16 cellular contexts compared by ENCODE assay signal in the genomic region with DNA sequence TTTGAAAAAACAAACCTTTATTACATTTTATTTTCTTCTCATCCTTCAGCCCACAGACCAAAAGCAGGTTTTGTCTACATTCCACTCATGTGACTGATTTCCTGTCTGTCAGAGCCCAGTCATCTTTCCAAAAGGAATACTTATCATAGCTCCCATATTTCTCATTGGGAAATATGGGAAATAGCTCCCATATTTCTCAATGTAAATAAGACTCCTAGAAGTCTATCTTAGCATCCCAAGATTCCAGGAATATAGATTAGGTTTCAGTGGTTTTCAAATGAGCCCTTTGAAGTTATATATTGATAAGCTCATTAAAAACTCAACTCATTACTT. TPM values are rescaled to one million over a fixed set of nuclear protein-coding genes. Genes with fewer than 3 reads are reported as not detected.
A peak's percentile ranks its signal among the peaks of the same experiment; 100 is the strongest.
DNase-seq lines count a peak whose midpoint lies in the region; ATAC-seq, FAIRE-seq and TF ChIP-seq lines count a peak whose summit lies in the region.
"Had no signal": no experiment of that assay in that cellular context is flagged by ENCODE, and none has a peak within 500 bp of the region (broad histone marks: within the 10 kb centered on the region; RNA-seq: fewer than 3 reads in every experiment).

No MANE protein-coding gene starts in this region.

- no peaks in the 10 kb centered on the region for H3K9me3 ChIP-seq in keratinocyte (ENCODE audit: control insufficient read depth, low read depth, low read length)
- no peaks in the 10 kb centered on the region for H3K9me3 ChIP-seq in CD4-positive, alpha-beta T cell (ENCODE audit: control insufficient read depth, low read length)
- H3K9me3 ChIP-seq in sigmoid colon, result no peaks in the 10 kb centered on the region
- H3K9me3 ChIP-seq: upper lobe of left lung had no signal

- H4K20me1 ChIP-seq in keratinocyte (ENCODE audit: control insufficient read depth, extremely low read depth, insufficient read depth, low read length), result no peaks in the 10 kb centered on the region

- H3K4me1 Mint-ChIP-seq in CD4-positive, alpha-beta T cell (ENCODE audit: low read depth), result no peaks in the 10 kb centered on the region
- H3K4me1 Mint-ChIP-seq in glutamatergic neuron (ENCODE audit: low read depth, unreplicated experiment), result peaks cover 7% of the 10 kb centered on the region
- H3K4me1 Mint-ChIP-seq: naive B cell had no signal

- no peaks in the 10 kb centered on the region for H3K36me3 Mint-ChIP-seq in CD4-positive, alpha-beta T cell (ENCODE audit: low read depth)
- peaks cover 6% of the 10 kb centered on the region for H3K36me3 Mint-ChIP-seq in glutamatergic neuron (ENCODE audit: unreplicated experiment)
- H3K36me3 Mint-ChIP-seq: activated naive CD4-positive, alpha-beta T cell treated with anti-CD3 and anti-CD28 coated beads, Interleukin-2, amount 10 ng/mL, durations not matched to agents 7 days and 5 days; naive B cell had no signal

- peak overlapping the region; percentile 63 for H3K4me2 ChIP-seq in keratinocyte (ENCODE audit: control insufficient read depth, extremely low read depth, insufficient read depth, low read depth, low read length)

- H3K4me3 ChIP-seq in keratinocyte (ENCODE audit: control insufficient read depth in 2 of 3, extremely low read depth in 1 of 3, insufficient read depth in 2 of 3, low read depth in 1 of 3, low read length in 3 of 3) (peak overlapping the region in 1 of 3 experiments; percentile 32), sigmoid colon (no peak overlapping the region)
- H3K4me3 ChIP-seq: skin epidermis, upper lobe of left lung had no signal

- FAIRE-seq in keratinocyte (lab: Jason Lieb, UNC), result peak; percentile 67

- CTCF ChIA-PET in CD4-positive, alpha-beta T cell (lab: Charles Lee), result interaction anchor here (0.6 to 2.0 kb wide), 5 partner anchors 57 to 950 kb away, joined by 3 to 6 read pairs (median 3); no protein-coding TSS in a partner anchor

- no peak for TF ChIP-seq POLR2A in sigmoid colon (IDR thresholded peaks at IDR 0.05)

- peaks cover 65% of the 10 kb centered on the region for H3K27me3 Mint-ChIP-seq in CD4-positive, alpha-beta T cell
- H3K27me3 Mint-ChIP-seq in glutamatergic neuron (ENCODE audit: unreplicated experiment), result peaks cover 6% of the 10 kb centered on the region

- H3K9me1 ChIP-seq in keratinocyte (ENCODE audit: control insufficient read depth, extremely low read depth, insufficient read depth, low read length), result no peaks in the 10 kb centered on the region

- no peaks in the 10 kb centered on the region for H3K9me3 Mint-ChIP-seq in CD4-positive, alpha-beta T cell
- peaks cover 3% of the 10 kb centered on the region for H3K9me3 Mint-ChIP-seq in glutamatergic neuron (ENCODE audit: unreplicated experiment)
- H3K9me3 Mint-ChIP-seq: activated naive CD4-positive, alpha-beta T cell treated with anti-CD3 and anti-CD28 coated beads, Interleukin-2, amount 10 ng/mL, durations not matched to agents 7 days and 5 days; T-helper 2 cell treated with Interferon-gamma antibody and Interleukin-4, amounts not matched to agents 5 μg/mL and 100 μg/mL, for 36 hours had no signal

- no peak overlapping the region for H3K27ac Mint-ChIP-seq in CD4-positive, alpha-beta T cell
- H3K27ac Mint-ChIP-seq in glutamatergic neuron (ENCODE audit: unreplicated experiment), result no peak overlapping the region
- H3K27ac Mint-ChIP-seq: activated CD8-positive, alpha-beta T cell treated with anti-CD3 and anti-CD28 coated beads, Interleukin-2, amount 10 ng/mL, durations not matched to agents 7 days and 5 days; activated naive CD4-positive, alpha-beta T cell treated with anti-CD3 and anti-CD28 coated beads, Interleukin-2, amount 10 ng/mL, durations not matched to agents 7 days and 5 days; T-helper 2 cell treated with Interferon-gamma antibody and Interleukin-4, amounts not matched to agents 5 μg/mL and 100 μg/mL, for 36 hours had no signal

- POLR2A ChIA-PET in CD4-positive, alpha-beta T cell (lab: Charles Lee), result no interaction called here

- H3K9ac ChIP-seq in keratinocyte (ENCODE audit: control insufficient read depth, extremely low read depth, insufficient read depth, low read length), result peak overlapping the region; percentile 48

- no peaks in the 10 kb centered on the region for H3K79me2 ChIP-seq in keratinocyte (ENCODE audit: control insufficient read depth, insufficient read depth, low read length)

- H3K27me3 ChIP-seq in keratinocyte (ENCODE audit: control insufficient read depth, extremely low read depth, insufficient read depth, low read length) (no peaks in the 10 kb centered on the region), sigmoid colon (peaks cover 0 to 22% (median 5%) of the 10 kb centered on the region in 3 donors)
- peaks cover 9% of the 10 kb centered on the region for H3K27me3 ChIP-seq in CD4-positive, alpha-beta T cell (ENCODE audit: control insufficient read depth, insufficient read depth, low read length)

- H3K36me3 ChIP-seq in keratinocyte (ENCODE audit: control insufficient read depth in 2 of 2, extremely low read depth in 1 of 2, insufficient read depth in 2 of 2, low read length in 2 of 2) (no peaks in the 10 kb centered on the region), sigmoid colon (no peaks in the 10 kb centered on the region)
- H3K36me3 ChIP-seq: upper lobe of left lung had no signal

- H2AFZ ChIP-seq in keratinocyte (ENCODE audit: control insufficient read depth, low read length), result no peak overlapping the region

- no peak for TF ChIP-seq RAD21 in Ishikawa (IDR thresholded peaks at IDR 0.05; ENCODE audit: low read depth)

- dilution Hi-C loops in keratinocyte (cut with MboI; ENCODE audit: extremely low pct_ligation_motif_present, low sequenced_read_pairs), result no loop called here

- intact Hi-C loops in CD4-positive, alpha-beta T cell (cut with DNase I, micrococcal nuclease), result loop anchor here (1.0 to 5.0 kb wide), 5 partner anchors 105 to 1285 kb away; no protein-coding TSS in a partner anchor
- intact Hi-C loops in sigmoid colon (cut with DNase I) (loop anchor here (1.0 kb wide), 1 partner anchor 105 kb away; no protein-coding TSS in a partner anchor), sciatic nerve (cut with DNase I) (no loop called here)

- ATAC-seq in CD4-positive, alpha-beta T cell (ENCODE audit: poor library complexity), result no peak
- ATAC-seq in sciatic nerve, result no peak

- TF ChIP-seq CTCF in keratinocyte (optimal IDR thresholded peaks at IDR 0.05 in 1 of 3, IDR thresholded peaks at IDR 0.05 in 1 of 3, conservative IDR thresholded peaks at IDR 0.05 in 1 of 3; ENCODE audit: extremely low read depth in 1 of 3, insufficient read depth in 2 of 3, low read length in 3 of 3), result no peak
- no peak for TF ChIP-seq CTCF in CD4-positive, alpha-beta T cell (IDR thresholded peaks at IDR 0.05)
- no peak for TF ChIP-seq CTCF in glutamatergic neuron (IDR thresholded peaks at IDR 0.05; ENCODE audit: partially characterized antibody, unreplicated experiment)
- no peak for TF ChIP-seq CTCF in sigmoid colon (IDR thresholded peaks at IDR 0.05)

- H3K27ac ChIP-seq in keratinocyte (ENCODE audit: control insufficient read depth, insufficient read depth, low read length), result peak overlapping the region; percentile 85
- no peak overlapping the region for H3K27ac ChIP-seq in CD4-positive, alpha-beta T cell (ENCODE audit: low read depth, low read length)
- no peak overlapping the region for H3K27ac ChIP-seq in sigmoid colon
- H3K27ac ChIP-seq: C4-2B, upper lobe of left lung had no signal

- TF ChIP-seq EP300 in Ishikawa (IDR thresholded peaks at IDR 0.05; ENCODE audit: borderline replicate concordance), result no peak
- TF ChIP-seq EP300 in sigmoid colon (IDR thresholded peaks at IDR 0.05), result no peak

- H3K4me3 Mint-ChIP-seq in CD4-positive, alpha-beta T cell, result no peak overlapping the region
- no peak overlapping the region for H3K4me3 Mint-ChIP-seq in glutamatergic neuron (ENCODE audit: unreplicated experiment)
- H3K4me3 Mint-ChIP-seq: activated CD8-positive, alpha-beta T cell treated with anti-CD3 and anti-CD28 coated beads, Interleukin-2, amount 10 ng/mL, durations not matched to agents 7 days and 5 days; activated naive CD4-positive, alpha-beta T cell treated with anti-CD3 and anti-CD28 coated beads, Interleukin-2, amount 10 ng/mL, durations not matched to agents 7 days and 5 days; naive B cell; T-helper 2 cell treated with Interferon-gamma antibody and Interleukin-4, amounts not matched to agents 5 μg/mL and 100 μg/mL, for 36 hours had no signal

- peak; percentile 76 for DNase-seq in AG08395 (ENCODE audit: low spot score)
- peak; percentile 58 for DNase-seq in astrocyte of the hippocampus (ENCODE audit: low read depth, low spot score)
- DNase-seq in keratinocyte (ENCODE audit: low read depth, low spot score), result peak; percentile 54
- DNase-seq in CD4-positive, alpha-beta T cell, result no peak
- no peak for DNase-seq in glutamatergic neuron
- DNase-seq in sigmoid colon, result no peak
- no peak for DNase-seq in sciatic nerve (ENCODE audit: low spot score)
- DNase-seq: activated CD8-positive, alpha-beta T cell treated with anti-CD3 and anti-CD28 coated beads, Interleukin-2, amount 10 ng/mL, durations not matched to agents 7 days and 5 days; activated naive CD4-positive, alpha-beta T cell treated with anti-CD3 and anti-CD28 coated beads, Interleukin-2, amount 10 ng/mL, durations not matched to agents 7 days and 5 days; naive B cell; NCI-H187 treated with DMSO at 0.1 percent for 48 hours; upper lobe of left lung had no signal

- H3K4me1 ChIP-seq in keratinocyte (ENCODE audit: control insufficient read depth, extremely low read depth, insufficient read depth, low read length), result peaks cover 34% of the 10 kb centered on the region
- H3K4me1 ChIP-seq in sigmoid colon, result peaks cover 0 to 5% (median 0%) of the 10 kb centered on the region in 4 donors
- H3K4me1 ChIP-seq: upper lobe of left lung had no signal

TF ChIP-seq in Ishikawa, 13 proteins besides CTCF, POLR2A, EP300 and RAD21:
- TF ChIP-seq TEAD4 (IDR thresholded peaks at IDR 0.05) (peak; percentile 53; the same call in 1 of the 2 replicates), USF1 (IDR thresholded peaks at IDR 0.05) (no peak)

RNA-seq across cellular contexts. Expression of gene NRDC, which starts 19.1 kb away (rescaled TPM):
- polyA plus RNA-seq in keratinocyte, result 100 to 183 TPM (median 149 TPM) in 3 replicates
- polyA plus RNA-seq in keratinocyte (2011; ENCODE audit: low read depth), result 250 TPM
- polyA plus RNA-seq in keratinocyte (2011; cell fraction: cytosol; rRNA removed), result 84.3 and 145 TPM in 2 replicates
- polyA plus RNA-seq in keratinocyte (2011; cell fraction: nucleus; rRNA removed), result 209 and 228 TPM in 2 replicates
- polyA plus RNA-seq in keratinocyte (2012; ENCODE audit: low replicate concordance), result 126 and 163 TPM in 2 replicates
- 92.4 to 180 TPM (median 125 TPM) in 3 replicates for polyA minus RNA-seq in keratinocyte
- 84.0 TPM for polyA minus RNA-seq in keratinocyte (2011; cell fraction: cytosol; rRNA and poly(A)+ RNA removed)
- 75.2 and 147 TPM in 2 replicates for polyA minus RNA-seq in keratinocyte (2011; cell fraction: nucleus; rRNA and poly(A)+ RNA removed)
- total RNA-seq in CD4-positive, alpha-beta T cell, result 10 to 100 TPM; 59.0 to 62.4 TPM
- 127 TPM for total RNA-seq in glutamatergic neuron (ENCODE audit: unreplicated experiment)
- 10 to 100 TPM; 71.0 to 91.4 (median 81.4) TPM for total RNA-seq in sigmoid colon
- 10 to 100 TPM; 34.4 to 70.6 (median 37.2) TPM for polyA plus RNA-seq in sigmoid colon
- total RNA-seq in sciatic nerve, result 161 TPM

Comparison
In these comparisons a context has a peak if more than half of its experiments do, and no peak if none do; other contexts are left out.
1. DNase-seq: peak in AG08395 (single experiment), astrocyte of the hippocampus (single experiment) and keratinocyte (single experiment); none in CD4-positive, alpha-beta T cell (0 of 10), glutamatergic neuron (single experiment), sigmoid colon (single experiment) and sciatic nerve (single experiment).